8 cellular contexts compared by ENCODE assay signal in genomic region chr4:99563310-99564186, GRCh38. TPM values are rescaled to one million over a fixed set of nuclear protein-coding genes. Genes with fewer than 3 reads are reported as not detected.
DNase-seq lines count a peak whose midpoint lies in the region; FAIRE-seq and TF ChIP-seq lines count a peak whose summit lies in the region.

TRMT10A (minus strand) TSS chr4:99564039; CDS start chr4:99559338, 4,701 bp downstream.

- H3K27me3 ChIP-seq in Loucy (ENCODE audit: insufficient read depth, low read length, poor library complexity, severe bottlenecking), result peaks cover 42% of the 10 kb centered on the region

- peak within 1 kb of the TSS; percentile 90 for H2AFZ ChIP-seq in Loucy (ENCODE audit: low read length)

- peak within 1 kb of the TSS; percentile 99 to 100 (median 100) for H3K27ac Mint-ChIP-seq in nephron
- H3K27ac Mint-ChIP-seq in stimulated activated naive CD8-positive, alpha-beta T cell treated with anti-CD3 and anti-CD28 coated beads, Interleukin-15, Interleukin-2, amounts not matched to agents 100 ng/mL and 50 ng/mL, for 24 hours, result peak within 1 kb of the TSS; percentile 99

- H3K9me2 ChIP-seq in Loucy (replicated peaks; ENCODE audit: low read depth, low read length), result no peaks in the 10 kb centered on the region

- H3K4me3 Mint-ChIP-seq in nephron, result peak within 1 kb of the TSS; percentile 93 to 99 (median 93)
- peak within 1 kb of the TSS; percentile 96 for H3K4me3 Mint-ChIP-seq in stimulated activated naive CD8-positive, alpha-beta T cell treated with anti-CD3 and anti-CD28 coated beads, Interleukin-15, Interleukin-2, amounts not matched to agents 100 ng/mL and 50 ng/mL, for 24 hours

- TF ChIP-seq POLR2A in H54 (IDR thresholded peaks at IDR 0.05; ENCODE audit: low read depth, low read length), result peak; percentile 41; the same call in 1 of the 2 replicates
- TF ChIP-seq POLR2A in Raji (IDR thresholded peaks at IDR 0.05; ENCODE audit: insufficient read depth, low read depth, low read length), result peak; percentile 84

- peak within 1 kb of the TSS; percentile 78 for H3K9ac ChIP-seq in Loucy (ENCODE audit: low read depth, low read length, poor library complexity, severe bottlenecking)

- no peaks in the 10 kb centered on the region for H3K36me3 Mint-ChIP-seq in nephron (ENCODE audit: low read depth)
- no peaks in the 10 kb centered on the region for H3K36me3 Mint-ChIP-seq in stimulated activated naive CD8-positive, alpha-beta T cell treated with anti-CD3 and anti-CD28 coated beads, Interleukin-15, Interleukin-2, amounts not matched to agents 100 ng/mL and 50 ng/mL, for 24 hours (ENCODE audit: low read depth)

- H3K9me3 Mint-ChIP-seq in nephron, result no peaks in the 10 kb centered on the region
- no peaks in the 10 kb centered on the region for H3K9me3 Mint-ChIP-seq in stimulated activated naive CD8-positive, alpha-beta T cell treated with anti-CD3 and anti-CD28 coated beads, Interleukin-15, Interleukin-2, amounts not matched to agents 100 ng/mL and 50 ng/mL, for 24 hours

- FAIRE-seq in H54 (lab: Jason Lieb, UNC), result peak; percentile 79

- H3K4me2 ChIP-seq in Loucy (ENCODE audit: low read depth, low read length, poor library complexity, severe bottlenecking), result peak within 1 kb of the TSS; percentile 92

- H3K4me1 ChIP-seq in Loucy (ENCODE audit: insufficient read depth, low read length, poor library complexity, severe bottlenecking), result no peaks in the 10 kb centered on the region

- H3K9me3 ChIP-seq in Loucy (ENCODE audit: insufficient read depth, low read depth, low read length), result no peaks in the 10 kb centered on the region

- H3K4me3 ChIP-seq in Loucy (ENCODE audit: low read length, poor library complexity, severe bottlenecking) (peak within 1 kb of the TSS; percentile 79), fibroblast of the aortic adventitia (ENCODE audit: low read depth, low read length) (peak within 1 kb of the TSS; percentile 86)

- no peaks in the 10 kb centered on the region for H3K36me3 ChIP-seq in Loucy (ENCODE audit: insufficient read depth, low read length)

- peaks cover 32% of the 10 kb centered on the region for H3K4me1 Mint-ChIP-seq in nephron
- H3K4me1 Mint-ChIP-seq in stimulated activated naive CD8-positive, alpha-beta T cell treated with anti-CD3 and anti-CD28 coated beads, Interleukin-15, Interleukin-2, amounts not matched to agents 100 ng/mL and 50 ng/mL, for 24 hours (ENCODE audit: low read depth), result peaks cover 14% of the 10 kb centered on the region

- no peaks in the 10 kb centered on the region for H3F3A ChIP-seq in Loucy (ENCODE audit: low read depth)

- H3K27me3 Mint-ChIP-seq in nephron (ENCODE audit: low read depth), result no peaks in the 10 kb centered on the region
- peaks cover 29% of the 10 kb centered on the region for H3K27me3 Mint-ChIP-seq in stimulated activated naive CD8-positive, alpha-beta T cell treated with anti-CD3 and anti-CD28 coated beads, Interleukin-15, Interleukin-2, amounts not matched to agents 100 ng/mL and 50 ng/mL, for 24 hours

- DNase-seq in EL, result peak; percentile 97
- peak; percentile 57 for DNase-seq in H54 (ENCODE audit: insufficient read length, low spot score)
- DNase-seq in activated gamma-delta T cell (lab: John Stamatoyannopoulos, UW), result peak; percentile 86
- DNase-seq in fibroblast of the aortic adventitia (ENCODE audit: low read depth), result peak; percentile 98

- H3K79me2 ChIP-seq in Loucy (ENCODE audit: insufficient read depth, low read length), result no peaks in the 10 kb centered on the region; the same call in 1 of the 2 replicates

- TF ChIP-seq CTCF in Loucy (conservative IDR thresholded peaks at IDR 0.05; ENCODE audit: low read length) (peak; percentile 19; the same call in 1 of the 2 replicates), fibroblast of the aortic adventitia (IDR thresholded peaks at IDR 0.05; ENCODE audit: insufficient read depth, low read length) (peak; percentile 0), nephron (IDR thresholded peaks at IDR 0.05; ENCODE audit: unreplicated experiment in 3 of 3) (no peak)

- H4K20me1 ChIP-seq in Loucy (ENCODE audit: insufficient read depth, low read length, poor library complexity, severe bottlenecking), result no peaks in the 10 kb centered on the region

RNA-seq across cellular contexts. Expression of gene TRMT10A, which starts in this region (rescaled TPM):
- 8.9 and 9.6 TPM in 2 replicates for total RNA-seq in fibroblast of the aortic adventitia (ENCODE audit: low replicate concordance)

Comparison
In these comparisons a context has a peak if more than half of its experiments do, and no peak if none do; other contexts are left out.
1. Peak in every context shown above with its lines: DNase-seq and H3K4me3 ChIP-seq.
2. CTCF ChIP-seq: peak in Loucy (single experiment) and fibroblast of the aortic adventitia (single experiment); none in nephron (0 of 3).